In genomic region chr3:71315431-71315830, GRCh38 we compare ENCODE assay signal across 29 cellular contexts.
A peak's percentile ranks its signal among the peaks of the same experiment; 100 is the strongest.
DNase-seq lines count a peak whose midpoint lies in the region; ATAC-seq, FAIRE-seq and TF ChIP-seq lines count a peak whose summit lies in the region.
"Had no signal": no experiment of that assay in that cellular context is flagged by ENCODE, and none has a peak within 500 bp of the region (broad histone marks: within the 10 kb centered on the region; RNA-seq: fewer than 3 reads in every experiment).

No MANE protein-coding gene starts in this region.

- no peaks in the 10 kb centered on the region for H3K27me3 ChIP-seq in CD8-positive, alpha-beta T cell (ENCODE audit: insufficient read depth, low read length)
- no peaks in the 10 kb centered on the region for H3K27me3 ChIP-seq in hepatocyte
- no peaks in the 10 kb centered on the region for H3K27me3 ChIP-seq in pancreas
- H3K27me3 ChIP-seq: BLaER1 treated with 17β-estradiol and CSF1 and Interleukin-3, amounts not matched to agents 10 nM and 100 nM; breast epithelium had no signal

- H3K4me3 Mint-ChIP-seq in CD8-positive, alpha-beta T cell, result no peak overlapping the region
- no peak overlapping the region for H3K4me3 Mint-ChIP-seq in activated B cell treated with CpG ODN at 0.5 μM for 24 hours

- H3K4me3 ChIP-seq in CD8-positive, alpha-beta T cell (ENCODE audit: low read depth, low read length), result no peak overlapping the region
- H3K4me3 ChIP-seq in hepatocyte, result no peak overlapping the region
- H3K4me3 ChIP-seq in pancreas, result no peak overlapping the region
- H3K4me3 ChIP-seq: BLaER1 treated with 17β-estradiol and CSF1 and Interleukin-3, amounts not matched to agents 10 nM and 100 nM; breast epithelium; HAP-1 had no signal

- CTCF ChIA-PET in CD8-positive, alpha-beta T cell (lab: Charles Lee), result interaction anchor here (0.6 to 0.9 kb wide), 2 partner anchors 13 to 175 kb away, joined by 3 read pairs; no protein-coding TSS in a partner anchor
- CTCF ChIA-PET in activated B cell treated with CpG ODN at 0.5 μM for 24 hours (lab: Charles Lee), result no interaction called here

- TF ChIP-seq CTCF in CD8-positive, alpha-beta T cell (IDR thresholded peaks at IDR 0.05), result no peak
- TF ChIP-seq CTCF in activated B cell treated with CpG ODN at 0.5 μM for 24 hours (IDR thresholded peaks at IDR 0.05), result no peak
- no peak for TF ChIP-seq CTCF in hepatocyte (IDR thresholded peaks at IDR 0.05; ENCODE audit: poor library complexity)
- no peak for TF ChIP-seq CTCF in pancreas (IDR thresholded peaks at IDR 0.05)

- no peak overlapping the region for H2AFZ ChIP-seq in hepatocyte

- intact Hi-C loops in CD8-positive, alpha-beta T cell (cut with DNase I, micrococcal nuclease), result no loop called here
- intact Hi-C loops in activated B cell treated with CpG ODN at 0.5 μM for 24 hours (cut with micrococcal nuclease) (no loop called here), pancreas (cut with DNase I) (no loop called here)

- H3K27me3 Mint-ChIP-seq in CD8-positive, alpha-beta T cell (ENCODE audit: low read depth), result no peaks in the 10 kb centered on the region
- no peaks in the 10 kb centered on the region for H3K27me3 Mint-ChIP-seq in activated B cell treated with CpG ODN at 0.5 μM for 24 hours

- H3K79me2 ChIP-seq in hepatocyte, result peaks cover 50% of the 10 kb centered on the region

- no peak for FAIRE-seq in pancreas (lab: Jason Lieb, UNC)
- FAIRE-seq: colon had no signal

- H3K36me3 Mint-ChIP-seq in CD8-positive, alpha-beta T cell, result peaks cover 7% of the 10 kb centered on the region
- peaks cover 4% of the 10 kb centered on the region for H3K36me3 Mint-ChIP-seq in activated B cell treated with CpG ODN at 0.5 μM for 24 hours (ENCODE audit: low read depth)

- no peak for ATAC-seq in CD8-positive, alpha-beta T cell
- ATAC-seq in activated B cell treated with CpG ODN at 0.5 μM for 24 hours (ENCODE audit: low read depth), result no peak
- ATAC-seq in pancreas, result peak in 3 of 4 donors; percentile 27 to 66 (median 60)
- no peak for ATAC-seq in HG03439 (IDR thresholded peaks at IDR 0.05; ENCODE audit: unreplicated experiment)
- ATAC-seq: left colon, sciatic nerve had no signal

- H3K4me1 ChIP-seq in CD8-positive, alpha-beta T cell (ENCODE audit: insufficient read depth, low read length), result peaks cover 64% of the 10 kb centered on the region
- H3K4me1 ChIP-seq in hepatocyte (ENCODE audit: insufficient read depth) (peaks cover 41% of the 10 kb centered on the region), pancreas (peaks cover 4 to 20% (median 11%) of the 10 kb centered on the region in 3 donors)
- H3K4me1 ChIP-seq: breast epithelium, HAP-1 had no signal

- peak overlapping the region; percentile 57 for H3K27ac Mint-ChIP-seq in CD8-positive, alpha-beta T cell
- H3K27ac Mint-ChIP-seq in activated B cell treated with CpG ODN at 0.5 μM for 24 hours, result peak overlapping the region; percentile 33

- H3K4me2 ChIP-seq in hepatocyte, result peak overlapping the region; percentile 0
- H3K4me2 ChIP-seq: BLaER1 treated with 17β-estradiol and CSF1 and Interleukin-3, amounts not matched to agents 10 nM and 100 nM had no signal

- H3K9me3 Mint-ChIP-seq in CD8-positive, alpha-beta T cell, result no peaks in the 10 kb centered on the region
- no peaks in the 10 kb centered on the region for H3K9me3 Mint-ChIP-seq in activated B cell treated with CpG ODN at 0.5 μM for 24 hours

- H3K27ac ChIP-seq in CD8-positive, alpha-beta T cell (ENCODE audit: low read depth, low read length), result no peak overlapping the region
- H3K27ac ChIP-seq in hepatocyte (peak overlapping the region; percentile 16), pancreas (no peak overlapping the region)
- H3K27ac ChIP-seq: BLaER1 treated with 17β-estradiol and CSF1 and Interleukin-3, amounts not matched to agents 10 nM and 100 nM; breast epithelium; epithelial cell of prostate had no signal

- POLR2A ChIA-PET in CD8-positive, alpha-beta T cell (lab: Charles Lee), result interaction anchor here (1.2 kb wide), 1 partner anchor 182 kb away, joined by 3 read pairs; no protein-coding TSS in a partner anchor
- POLR2A ChIA-PET in activated B cell treated with CpG ODN at 0.5 μM for 24 hours (lab: Charles Lee), result interaction anchor here (0.6 to 1.0 kb wide), 4 partner anchors 12 to 227 kb away, joined by 3 to 13 read pairs (median 8); no protein-coding TSS in a partner anchor

- H3K9me3 ChIP-seq in CD8-positive, alpha-beta T cell (ENCODE audit: low read length), result no peaks in the 10 kb centered on the region
- H3K9me3 ChIP-seq in hepatocyte (ENCODE audit: low read depth) (no peaks in the 10 kb centered on the region), pancreas (no peaks in the 10 kb centered on the region)
- H3K9me3 ChIP-seq: BLaER1 treated with 17β-estradiol and CSF1 and Interleukin-3, amounts not matched to agents 10 nM and 100 nM; breast epithelium; HAP-1 had no signal

- DNase-seq in CD8-positive, alpha-beta T cell, result no peak
- DNase-seq in activated B cell treated with CpG ODN at 0.5 μM for 24 hours (no peak), hepatocyte (ENCODE audit: low spot score) (no peak), pancreas (no peak), cerebellar cortex (ENCODE audit: low spot score) (no peak), HPDE6-E6E7 (ENCODE audit: extremely low spot score) (no peak)
- DNase-seq: activated CD4-positive, alpha-beta T cell treated with anti-CD3 and anti-CD28 coated beads for 48 hours; activated naive CD4-positive, alpha-beta T cell; activated T-cell treated with anti-CD3 and anti-CD28 coated beads, Interleukin-2, amount 50 U/mL, for 48 hours; amygdala; DMS79 treated with DMSO at 0.1 percent for 48 hours; effector CD8-positive, alpha-beta T cell; GDM1; left colon; NCI-H1092; NCI-H1694 treated with DMSO at 0.1 percent for 48 hours; NCI-H446 treated with DMSO at 0.1 percent for 48 hours; NCI-H774; SIG-M5; stimulated activated CD8-positive, alpha-beta memory T cell treated with anti-CD3 and anti-CD28 coated beads, Interleukin-4, amount 100 ng/mL, for 48 hours; T-helper 9 cell; trophoblast cell had no signal

- H3K36me3 ChIP-seq in CD8-positive, alpha-beta T cell (ENCODE audit: insufficient read depth, low read length), result no peaks in the 10 kb centered on the region
- H3K36me3 ChIP-seq in hepatocyte (replicated peaks; ENCODE audit: insufficient read depth, low read depth) (no peaks in the 10 kb centered on the region), pancreas (no peaks in the 10 kb centered on the region)
- H3K36me3 ChIP-seq: BLaER1 treated with 17β-estradiol and CSF1 and Interleukin-3, amounts not matched to agents 10 nM and 100 nM; breast epithelium; HAP-1 had no signal

- no peaks in the 10 kb centered on the region for H3K9me2 ChIP-seq in hepatocyte (replicated peaks; ENCODE audit: insufficient read depth)

- H3K4me1 Mint-ChIP-seq in CD8-positive, alpha-beta T cell (ENCODE audit: low read depth), result peaks cover 63% of the 10 kb centered on the region
- peaks cover 56% of the 10 kb centered on the region for H3K4me1 Mint-ChIP-seq in activated B cell treated with CpG ODN at 0.5 μM for 24 hours

- 97% methylated on average over 2 of the region's 2 CpGs for WGBS in hepatocyte (ENCODE audit: low lambda C conversion rate, missing lambda C conversion rate)
- WGBS in pancreas, 2 donors, result 56 to 63% methylated on average over 2 of the region's 2 CpGs

- no peaks in the 10 kb centered on the region for H4K20me1 ChIP-seq in hepatocyte (ENCODE audit: insufficient read depth, poor library complexity, severe bottlenecking)

Comparison
In these comparisons a context has a peak if more than half of its experiments do, and no peak if none do; other contexts are left out.
1. ATAC-seq: peak in pancreas (3 of 4); none in CD8-positive, alpha-beta T cell (single experiment), activated B cell treated with CpG ODN at 0.5 μM for 24 hours (single experiment) and HG03439 (single experiment).